ENCODE assay signal across 15 cellular contexts in genomic region chr22:33747576-33748180, GRCh38.
DNase-seq lines count a peak whose midpoint lies in the region; ATAC-seq, FAIRE-seq and TF ChIP-seq lines count a peak whose summit lies in the region.
"Had no signal": no experiment of that assay in that cellular context is flagged by ENCODE, and none has a peak within 500 bp of the region (broad histone marks: within the 10 kb centered on the region; RNA-seq: fewer than 3 reads in every experiment).

No MANE protein-coding gene starts in this region.

- peaks cover 5 to 31% of the 10 kb centered on the region in 2 donors for H3K9me3 Mint-ChIP-seq in stimulated activated naive CD8-positive, alpha-beta T cell treated with anti-CD3 and anti-CD28 coated beads, Interleukin-15, amount 100 ng/mL, for 72 hours

- ATAC-seq in left ventricle myocardium superior (peak; percentile 12), Right ventricle myocardium superior (ENCODE audit: poor library complexity) (no peak), HG03045 (IDR thresholded peaks at IDR 0.05; ENCODE audit: unreplicated experiment) (no peak)
- ATAC-seq in stimulated activated naive CD8-positive, alpha-beta T cell treated with anti-CD3 and anti-CD28 coated beads, Interleukin-15, amount 100 ng/mL, for 72 hours, result no peak

- no peak for TF ChIP-seq POLR2A in adrenal gland (IDR thresholded peaks at IDR 0.05)

- H3K4me3 ChIP-seq in adrenal gland, result no peak overlapping the region
- H3K4me3 ChIP-seq: esophagus squamous epithelium, prostate gland had no signal

- H3K27me3 Mint-ChIP-seq in stimulated activated naive CD8-positive, alpha-beta T cell treated with anti-CD3 and anti-CD28 coated beads, Interleukin-15, amount 100 ng/mL, for 72 hours, result no peaks in the 10 kb centered on the region

- no peaks in the 10 kb centered on the region for H3K9me3 ChIP-seq in adrenal gland (replicated peaks in 1 of 3)
- H3K9me3 ChIP-seq: esophagus squamous epithelium, prostate gland had no signal

- no peaks in the 10 kb centered on the region for H3K27me3 ChIP-seq in adrenal gland
- H3K27me3 ChIP-seq: esophagus squamous epithelium had no signal

- no peaks in the 10 kb centered on the region for H3K4me1 Mint-ChIP-seq in stimulated activated naive CD8-positive, alpha-beta T cell treated with anti-CD3 and anti-CD28 coated beads, Interleukin-15, amount 100 ng/mL, for 72 hours

- H3K4me1 ChIP-seq in adrenal gland (replicated peaks in 1 of 2), result no peaks in the 10 kb centered on the region
- H3K4me1 ChIP-seq: esophagus squamous epithelium, prostate gland had no signal

- 87 to 91% (median 90%) methylated on average over 4 of the region's 4 CpGs for WGBS in adrenal gland, 4 donors

- H3K27ac Mint-ChIP-seq in stimulated activated naive CD8-positive, alpha-beta T cell treated with anti-CD3 and anti-CD28 coated beads, Interleukin-15, amount 100 ng/mL, for 72 hours, result no peak overlapping the region

- no peak for FAIRE-seq in urothelium cell line (lab: Jason Lieb, UNC)

- no peak for DNase-seq in left ventricle myocardium superior
- DNase-seq in Right ventricle myocardium superior, result no peak
- peak; percentile 19 for DNase-seq in NCI-H2107 (lab: John Stamatoyannopoulos, UW)
- peak in 5 of 7 donors; percentile 29 to 59 (median 50) for DNase-seq in adrenal gland
- peak; percentile 27 for DNase-seq in urothelium cell line (ENCODE audit: low spot score)
- no peak for DNase-seq in activated CD8-positive, alpha-beta memory T cell treated with anti-CD3 and anti-CD28 coated beads, Interleukin-2, amount 50 U/mL, for 4 hours
- DNase-seq in stimulated activated naive CD8-positive, alpha-beta T cell treated with anti-CD3 and anti-CD28 coated beads, Interleukin-15, amount 100 ng/mL, for 72 hours, result no peak
- DNase-seq: esophagus squamous epithelium; HCEC 1CT; mesendoderm; NCI-H187 treated with DMSO at 0.1 percent for 48 hours; stimulated activated CD4-positive, alpha-beta T cell treated with anti-CD3 and anti-CD28 coated beads, Interleukin-4, amount 100 ng/mL, for 24 hours; stimulated activated naive CD4-positive, alpha-beta T cell had no signal

- H3K36me3 ChIP-seq in adrenal gland (replicated peaks in 1 of 2), result no peaks in the 10 kb centered on the region
- H3K36me3 ChIP-seq: esophagus squamous epithelium, prostate gland had no signal

- intact Hi-C loops in left ventricle myocardium superior (cut with micrococcal nuclease), result no loop called here
- intact Hi-C loops in Right ventricle myocardium superior (cut with DNase I), result loop anchor here (10.0 kb wide), 1 partner anchor 53 kb away; no protein-coding TSS in a partner anchor
- intact Hi-C loops in adrenal gland (cut with DNase I), result no loop called here

- TF ChIP-seq CTCF in adrenal gland (IDR thresholded peaks at IDR 0.05), result peak in 1 of 6 experiments; percentile 9

- H3K4me3 Mint-ChIP-seq in stimulated activated naive CD8-positive, alpha-beta T cell treated with anti-CD3 and anti-CD28 coated beads, Interleukin-15, amount 100 ng/mL, for 72 hours, result no peak overlapping the region

- H3K27ac ChIP-seq in adrenal gland, result no peak overlapping the region
- H3K27ac ChIP-seq: esophagus squamous epithelium, prostate gland had no signal

Comparison
In these comparisons a context has a peak if more than half of its experiments do, and no peak if none do; other contexts are left out.
1. DNase-seq: peak in NCI-H2107 (single experiment), adrenal gland (5 of 7) and urothelium cell line (single experiment); none in left ventricle myocardium superior (single experiment), Right ventricle myocardium superior (single experiment), activated CD8-positive, alpha-beta memory T cell treated with anti-CD3 and anti-CD28 coated beads, Interleukin-2, amount 50 U/mL, for 4 hours (single experiment) and stimulated activated naive CD8-positive, alpha-beta T cell treated with anti-CD3 and anti-CD28 coated beads, Interleukin-15, amount 100 ng/mL, for 72 hours (0 of 2).